Comparison of ENCODE assay signal across 9 cellular contexts in genomic region chr15:80153900-80154299, GRCh38. TPM values are rescaled to one million over a fixed set of nuclear protein-coding genes. Genes with fewer than 3 reads are reported as not detected.
DNase-seq lines count a peak whose midpoint lies in the region; ATAC-seq, FAIRE-seq and TF ChIP-seq lines count a peak whose summit lies in the region.
"Had no signal": no experiment of that assay in that cellular context is flagged by ENCODE, and none has a peak within 500 bp of the region (broad histone marks: within the 10 kb centered on the region; RNA-seq: fewer than 3 reads in every experiment).

No MANE protein-coding gene starts in this region.

- H3K36me3 ChIP-seq in GM06990 (ENCODE audit: control insufficient read depth, insufficient read depth, low read length) (no peaks in the 10 kb centered on the region), PC-3 (ENCODE audit: low read depth, low read length) (peaks cover 5% of the 10 kb centered on the region), endothelial cell of umbilical vein (ENCODE audit: control insufficient read depth in 2 of 2, extremely low read depth in 1 of 2, insufficient read depth in 2 of 2, low read length in 2 of 2) (no peaks in the 10 kb centered on the region), rectal smooth muscle tissue (ENCODE audit: control insufficient read depth, insufficient read depth, low read length) (no peaks in the 10 kb centered on the region)

- H3K79me2 ChIP-seq in PC-3 (ENCODE audit: low read length) (peaks cover 27% of the 10 kb centered on the region), endothelial cell of umbilical vein (ENCODE audit: control insufficient read depth, insufficient read depth, low read length) (no peaks in the 10 kb centered on the region)

- H3K4me3 ChIP-seq in GM06990 (replicated peaks; ENCODE audit: low read depth, low read length) (peak overlapping the region; percentile 85), PC-3 (ENCODE audit: low read length) (peak overlapping the region; percentile 82), endothelial cell of umbilical vein (replicated peaks in 1 of 3; ENCODE audit: insufficient read depth in 1 of 3, low read depth in 1 of 3, low read length in 3 of 3) (no peak overlapping the region), rectal smooth muscle tissue (ENCODE audit: low read length) (peak overlapping the region; percentile 83)

- intact Hi-C loops in PC-3 (cut with micrococcal nuclease) (loop anchor here (5.0 kb wide), 1 partner anchor 82 kb away; no protein-coding TSS in a partner anchor), endothelial cell of umbilical vein (cut with micrococcal nuclease) (loop anchor here (1.0 to 2.0 kb wide), 2 partner anchors 29 to 121 kb away; no protein-coding TSS in a partner anchor)

- H3K4me1 ChIP-seq in PC-3 (ENCODE audit: insufficient read depth, low read length) (peaks cover 9% of the 10 kb centered on the region; the same call in 1 of the 2 replicates), endothelial cell of umbilical vein (ENCODE audit: control insufficient read depth, extremely low read depth, insufficient read depth, low read length) (peaks cover 9% of the 10 kb centered on the region), rectal smooth muscle tissue (ENCODE audit: control insufficient read depth, insufficient read depth, low read length) (peaks cover 3% of the 10 kb centered on the region)

- dilution Hi-C loops in endothelial cell of umbilical vein (cut with MboI; ENCODE audit: extremely low pct_ligation_motif_present, low sequenced_read_pairs), result no loop called here

- ATAC-seq in PC-3, result no peak
- ATAC-seq in GM19023 (IDR thresholded peaks at IDR 0.05; ENCODE audit: unreplicated experiment), result no peak
- ATAC-seq in GM21717 (IDR thresholded peaks at IDR 0.05; ENCODE audit: unreplicated experiment), result no peak

- no peak for TF ChIP-seq CTCF in GM06990 (IDR thresholded peaks at IDR 0.05; ENCODE audit: insufficient read depth, low read length, poor library complexity, severe bottlenecking)
- TF ChIP-seq CTCF in PC-3 (conservative IDR thresholded peaks at IDR 0.05; ENCODE audit: low read depth, low read length), result no peak
- no peak for TF ChIP-seq CTCF in endothelial cell of umbilical vein (IDR thresholded peaks at IDR 0.05; ENCODE audit: extremely low read depth in 1 of 2, insufficient read depth in 1 of 2, low read depth in 1 of 2, low read length in 2 of 2)

- H3K9ac ChIP-seq in PC-3 (ENCODE audit: low read length) (0 out of 2 replicates have a peak overlapping the region, but pooled peaks have one; percentile 76), endothelial cell of umbilical vein (replicated peaks; ENCODE audit: extremely low read depth, insufficient read depth, low read length) (no peak overlapping the region), rectal smooth muscle tissue (ENCODE audit: low read length) (no peak overlapping the region)

- FAIRE-seq in endothelial cell of umbilical vein (lab: Jason Lieb, UNC) (no peak), GM12891 (lab: Jason Lieb, UNC) (no peak)

- H3F3A ChIP-seq in PC-3 (ENCODE audit: low read length, unreplicated experiment), result no peaks in the 10 kb centered on the region

- H3K27ac ChIP-seq in PC-3 (ENCODE audit: low read length) (no peak overlapping the region), endothelial cell of umbilical vein (ENCODE audit: insufficient read depth, low read depth, low read length) (no peak overlapping the region), rectal smooth muscle tissue (ENCODE audit: low read depth, low read length) (no peak overlapping the region)

- POLR2A ChIA-PET in PC-3 (lab: Charles Lee; ENCODE audit: unreplicated experiment) (no interaction called here), endothelial cell of umbilical vein (lab: Charles Lee) (no interaction called here)

- TF ChIP-seq POLR2A in endothelial cell of umbilical vein (IDR thresholded peaks at IDR 0.05; ENCODE audit: low read depth, low read length), result no peak
- no peak for TF ChIP-seq POLR2A in GM12891 (IDR thresholded peaks at IDR 0.05; ENCODE audit: low read depth, low read length)

- H4K20me1 ChIP-seq in PC-3 (ENCODE audit: low read length) (no peaks in the 10 kb centered on the region), endothelial cell of umbilical vein (replicated peaks; ENCODE audit: control insufficient read depth, extremely low read depth, insufficient read depth, low read length) (no peaks in the 10 kb centered on the region)

- H2AFZ ChIP-seq in PC-3 (ENCODE audit: low read length) (no peak overlapping the region), endothelial cell of umbilical vein (ENCODE audit: low read depth, low read length) (no peak overlapping the region)

- CTCF ChIA-PET in PC-3 (lab: Charles Lee) (interaction anchor here (0.6 kb wide), 1 partner anchor 20 kb away, joined by 4 read pairs; no protein-coding TSS in a partner anchor), endothelial cell of umbilical vein (lab: Charles Lee) (interaction anchor here (5.8 kb wide), 1 partner anchor 19 kb away, joined by 30 read pairs; no protein-coding TSS in a partner anchor)

- BruUV-seq in PC-3 (replicated peaks; lab: Mats Ljungman, UMichigan) (no TSS peak), endothelial cell of umbilical vein (replicated peaks; lab: Mats Ljungman, UMichigan) (no TSS peak)

- H3K9me2 ChIP-seq in PC-3 (replicated peaks; ENCODE audit: low read length), result no peaks in the 10 kb centered on the region

- H3K9me3 ChIP-seq in PC-3 (ENCODE audit: low read length) (no peaks in the 10 kb centered on the region), endothelial cell of umbilical vein (replicated peaks; ENCODE audit: control insufficient read depth, insufficient read depth, low read length) (no peaks in the 10 kb centered on the region)

- H3K4me2 ChIP-seq in PC-3 (ENCODE audit: low read length) (peak overlapping the region; percentile 93), endothelial cell of umbilical vein (ENCODE audit: insufficient read depth, low read length) (peak overlapping the region; percentile 72)

- DNase-seq in GM06990 (ENCODE audit: extremely low read depth, insufficient read length), result no peak
- DNase-seq in PC-3, result no peak
- no peak for DNase-seq in endothelial cell of umbilical vein (ENCODE audit: low read depth, low spot score)
- no peak for DNase-seq in GM12891 (ENCODE audit: insufficient read length, low spot score)
- DNase-seq in germinal center (ENCODE audit: low spot score), result no peak
- DNase-seq: activated CD4-positive, alpha-beta T cell treated with anti-CD3 and anti-CD28 coated beads for 1 hour had no signal

- H3K27me3 ChIP-seq in GM06990 (replicated peaks; ENCODE audit: control insufficient read depth, insufficient read depth, low read length) (no peaks in the 10 kb centered on the region), PC-3 (ENCODE audit: low read length) (no peaks in the 10 kb centered on the region), endothelial cell of umbilical vein (ENCODE audit: control insufficient read depth in 2 of 2, insufficient read depth in 2 of 2, low read length in 2 of 2) (peaks cover 0 to 2% of the 10 kb centered on the region in 2 experiments), rectal smooth muscle tissue (ENCODE audit: control insufficient read depth, insufficient read depth, low read length) (no peaks in the 10 kb centered on the region)

- H3K9me1 ChIP-seq in endothelial cell of umbilical vein (replicated peaks; ENCODE audit: control insufficient read depth, extremely low read depth, insufficient read depth, low read length), result no peaks in the 10 kb centered on the region

TF ChIP-seq in endothelial cell of umbilical vein, 7 proteins besides CTCF, POLR2A, EP300 and RAD21:
- TF ChIP-seq MYC (IDR thresholded peaks at IDR 0.05; ENCODE audit: low read depth, low read length), result no peak
- TF ChIP-seq EZH2 (IDR thresholded peaks at IDR 0.05; ENCODE audit: borderline replicate concordance, low read depth, low read length, severe bottlenecking), result no peak
- no peak for TF ChIP-seq GATA2 (IDR thresholded peaks at IDR 0.05; ENCODE audit: insufficient read depth, insufficient read length, low read depth, low read length)
- no peak for TF ChIP-seq POLR2AphosphoS5 (IDR thresholded peaks at IDR 0.05; ENCODE audit: insufficient read depth, low read depth, low read length)
- TF ChIP-seq MAX (IDR thresholded peaks at IDR 0.05; ENCODE audit: insufficient read depth, insufficient read length), result no peak
- TF ChIP-seq FOS (IDR thresholded peaks at IDR 0.05; ENCODE audit: borderline replicate concordance, insufficient read depth, low read length), result no peak

TF ChIP-seq in GM12891, 5 proteins besides CTCF, POLR2A, EP300 and RAD21:
- TF ChIP-seq POU2F2 (IDR thresholded peaks at IDR 0.05; ENCODE audit: low read depth, low read length), result no peak
- TF ChIP-seq SPI1 (IDR thresholded peaks at IDR 0.05; ENCODE audit: low read depth, low read length), result no peak
- TF ChIP-seq TAF1 (IDR thresholded peaks at IDR 0.05; ENCODE audit: low read depth, low read length), result no peak
- no peak for TF ChIP-seq PAX5 (IDR thresholded peaks at IDR 0.05; ENCODE audit: insufficient read depth, low read length, severe bottlenecking)
- TF ChIP-seq POLR2AphosphoS5 (IDR thresholded peaks at IDR 0.05; ENCODE audit: low read depth, low read length), result no peak

RNA-seq across cellular contexts. Expression of gene FAH, which starts 1.1 kb away (rescaled TPM):
- total RNA-seq in PC-3 (2014; rRNA removed) (55.4 and 59.4 TPM in 2 replicates), endothelial cell of umbilical vein (18.2 and 18.9 TPM in 2 replicates)
- 18.7 TPM in 2 replicates for polyA plus RNA-seq in endothelial cell of umbilical vein
- polyA plus RNA-seq in endothelial cell of umbilical vein (2011; cell fraction: cytosol; rRNA removed), result 17.0 and 19.5 TPM in 2 replicates
- polyA plus RNA-seq in endothelial cell of umbilical vein (2011; cell fraction: nucleus; rRNA removed), result 29.3 and 32.7 TPM in 2 replicates
- 28.3 and 37.5 TPM in 2 replicates for polyA plus RNA-seq in endothelial cell of umbilical vein (2012)
- polyA minus RNA-seq in endothelial cell of umbilical vein, result 24.5 and 25.4 TPM in 2 replicates
- polyA minus RNA-seq in endothelial cell of umbilical vein (2011; cell fraction: cytosol; rRNA and poly(A)+ RNA removed), result 9.1 TPM
- 7.3 and 7.6 TPM in 2 replicates for polyA minus RNA-seq in endothelial cell of umbilical vein (2011; cell fraction: nucleus; rRNA and poly(A)+ RNA removed)
- 48.9 TPM for polyA plus RNA-seq in GM12891 (2012; ENCODE audit: low read depth, missing spikeins)

Comparison
In these comparisons a context has a peak if more than half of its experiments do, and no peak if none do; other contexts are left out.
1. H3K4me3 ChIP-seq: peak in GM06990 (single experiment), PC-3 (single experiment) and rectal smooth muscle tissue (single experiment); none in endothelial cell of umbilical vein (0 of 3).